ENCODE assay signal across 19 cellular contexts in genomic region chr18:9714832-9715343, GRCh38. TPM values are rescaled to one million over a fixed set of nuclear protein-coding genes. Genes with fewer than 3 reads are reported as not detected.
DNase-seq lines count a peak whose midpoint lies in the region; ATAC-seq and TF ChIP-seq lines count a peak whose summit lies in the region.
"Had no signal": no experiment of that assay in that cellular context is flagged by ENCODE, and none has a peak within 500 bp of the region (broad histone marks: within the 10 kb centered on the region; RNA-seq: fewer than 3 reads in every experiment).

No MANE protein-coding gene starts in this region.

- no peak overlapping the region for H3K23ac ChIP-seq in mesenchymal stem cell (ENCODE audit: low read length in 2 of 2)

- ATAC-seq in activated B cell treated with CpG ODN at 0.5 μM for 24 hours (ENCODE audit: low read depth) = no peak
- ATAC-seq in activated naive CD4-positive, alpha-beta T cell treated with anti-CD3 and anti-CD28 coated beads, Interleukin-2, amount 50 U/mL, for 72 hours = no peak
- ATAC-seq: GM12878, HepG2 had no signal

- no peaks in the 10 kb centered on the region for H3K9me3 ChIP-seq in HEK293 (ENCODE audit: control insufficient read depth, insufficient read depth, low read depth, low read length)
- no peaks in the 10 kb centered on the region for H3K9me3 ChIP-seq in mesenchymal stem cell (ENCODE audit: control insufficient read depth, low read length)
- H3K9me3 ChIP-seq in smooth muscle cell (replicated peaks; ENCODE audit: low read depth) = no peaks in the 10 kb centered on the region
- H3K9me3 ChIP-seq: BLaER1 treated with 17β-estradiol and CSF1 and Interleukin-3, amounts not matched to agents 10 nM and 100 nM had no signal

- H3F3A ChIP-seq in smooth muscle cell (ENCODE audit: low read depth) = peaks cover 21% of the 10 kb centered on the region

- H3K79me1 ChIP-seq in mesenchymal stem cell (replicated peaks; ENCODE audit: low read length, poor library complexity, severe bottlenecking) = peaks cover 24% of the 10 kb centered on the region

- peaks cover 2% of the 10 kb centered on the region for H3K27me3 Mint-ChIP-seq in activated B cell treated with CpG ODN at 0.5 μM for 24 hours

- H4K20me1 ChIP-seq in smooth muscle cell (ENCODE audit: low read depth) = peaks cover 99% of the 10 kb centered on the region

- TF ChIP-seq CTCF in HEK293 (tag by site-specific recombination; IDR thresholded peaks at IDR 0.05) (no peak), activated B cell treated with CpG ODN at 0.5 μM for 24 hours (IDR thresholded peaks at IDR 0.05) (no peak), smooth muscle cell (IDR thresholded peaks at IDR 0.05; ENCODE audit: borderline replicate concordance, insufficient read depth, poor library complexity, severe bottlenecking) (no peak)

- no peaks in the 10 kb centered on the region for H3K27me3 ChIP-seq in mesenchymal stem cell (ENCODE audit: control insufficient read depth in 1 of 2, insufficient read depth in 1 of 2, low read length in 2 of 2)
- no peaks in the 10 kb centered on the region for H3K27me3 ChIP-seq in smooth muscle cell (ENCODE audit: low read depth)

- no peak overlapping the region for H2BK15ac ChIP-seq in mesenchymal stem cell (ENCODE audit: low read depth, poor library complexity, severe bottlenecking)

- DNase-seq in activated B cell treated with CpG ODN at 0.5 μM for 24 hours (no peak), mesenchymal stem cell (no peak), smooth muscle cell (lab: John Stamatoyannopoulos, UW; ENCODE audit: unreplicated experiment) (no peak)
- no peak for DNase-seq in activated naive CD4-positive, alpha-beta T cell treated with anti-CD3 and anti-CD28 coated beads, Interleukin-2, amount 50 U/mL, for 72 hours (ENCODE audit: low spot score in 2 of 2)
- DNase-seq in stimulated activated CD4-positive, alpha-beta T cell treated with anti-CD3 and anti-CD28 coated beads, Interleukin-15, amount 100 ng/mL, for 24 hours = no peak
- no peak for DNase-seq in activated CD4-positive, alpha-beta T cell treated with anti-CD3 and anti-CD28 coated beads, Interleukin-2, amount 50 U/mL, for 48 hours
- DNase-seq: DND-41, GDM1, Kasumi-1, MM.1S, NCI-H1105, NCI-H1694, NCI-H2107, NCI-H524, SHP77 treated with DMSO at 0.1 percent for 48 hours had no signal

- H3K79me2 ChIP-seq in smooth muscle cell (ENCODE audit: low read depth) = peaks cover 98% of the 10 kb centered on the region

- POLR2A ChIA-PET in HEK293 (lab: Yijun Ruan, JAX) = no interaction called here
- POLR2A ChIA-PET in activated B cell treated with CpG ODN at 0.5 μM for 24 hours (lab: Charles Lee) = no interaction called here

- no peak overlapping the region for H4K91ac ChIP-seq in mesenchymal stem cell (ENCODE audit: low read length)

- WGBS in mesenchymal stem cell = 99% methylated on average over 7 of the region's 7 CpGs
- 94% methylated on average over 7 of the region's 7 CpGs for WGBS in smooth muscle cell (ENCODE audit: low lambda C conversion rate)

- CTCF ChIA-PET in HEK293 (lab: Yijun Ruan, JAX) = no interaction called here
- CTCF ChIA-PET in activated B cell treated with CpG ODN at 0.5 μM for 24 hours (lab: Charles Lee) = no interaction called here

- H3K14ac ChIP-seq in mesenchymal stem cell (ENCODE audit: low read length in 2 of 2) = no peak overlapping the region

- H3K4ac ChIP-seq in mesenchymal stem cell (ENCODE audit: low read depth in 1 of 2, low read length in 2 of 2) = peak overlapping the region in 1 of 2 experiments; percentile 46

- intact Hi-C loops in activated B cell treated with CpG ODN at 0.5 μM for 24 hours (cut with micrococcal nuclease) = no loop called here

- H3K36me3 ChIP-seq in HEK293 (ENCODE audit: control insufficient read depth in 2 of 2, insufficient read depth in 1 of 2, low read length in 2 of 2) (peaks cover 3 to 4% of the 10 kb centered on the region in 2 experiments; a peak in 2 of 3 replicates), mesenchymal stem cell (ENCODE audit: control insufficient read depth in 1 of 2, insufficient read depth in 2 of 2, low read depth in 1 of 2, low read length in 2 of 2) (no peaks in the 10 kb centered on the region), smooth muscle cell (ENCODE audit: low read depth) (no peaks in the 10 kb centered on the region)

- no peaks in the 10 kb centered on the region for H3K9me3 Mint-ChIP-seq in activated B cell treated with CpG ODN at 0.5 μM for 24 hours
- no peaks in the 10 kb centered on the region for H3K9me3 Mint-ChIP-seq in activated naive CD4-positive, alpha-beta T cell treated with anti-CD3 and anti-CD28 coated beads, Interleukin-2, amount 50 U/mL, for 72 hours

- no peak overlapping the region for H2BK12ac ChIP-seq in mesenchymal stem cell (ENCODE audit: low read length in 2 of 2)

- H3K27ac ChIP-seq in HEK293 (ENCODE audit: extremely low read depth, low read depth, low read length) (0 out of 2 replicates have a peak overlapping the region, but pooled peaks have one; percentile 4), mesenchymal stem cell (ENCODE audit: low read length, poor library complexity, severe bottlenecking) (no peak overlapping the region), smooth muscle cell (ENCODE audit: low read depth) (peak overlapping the region; percentile 46)

- no peak overlapping the region for H2AFZ ChIP-seq in mesenchymal stem cell (ENCODE audit: low read depth, low read length)
- no peak overlapping the region for H2AFZ ChIP-seq in smooth muscle cell (ENCODE audit: low read depth)

- H2AK5ac ChIP-seq in mesenchymal stem cell (ENCODE audit: low read length, severe bottlenecking) = no peak overlapping the region

- no peak overlapping the region for H3K4me3 Mint-ChIP-seq in activated B cell treated with CpG ODN at 0.5 μM for 24 hours

- H3K9ac ChIP-seq in mesenchymal stem cell (ENCODE audit: low read length) (no peak overlapping the region), smooth muscle cell (ENCODE audit: low read depth) (no peak overlapping the region)

- peak overlapping the region; percentile 12 for H4K8ac ChIP-seq in mesenchymal stem cell (ENCODE audit: low read length)

- H2BK5ac ChIP-seq in mesenchymal stem cell (ENCODE audit: low read depth, low read length, poor library complexity, severe bottlenecking) = no peak overlapping the region

- no peak overlapping the region for H3K18ac ChIP-seq in mesenchymal stem cell (ENCODE audit: low read depth in 1 of 2, low read length in 2 of 2)

- peaks cover 9% of the 10 kb centered on the region for H3K36me3 Mint-ChIP-seq in activated B cell treated with CpG ODN at 0.5 μM for 24 hours (ENCODE audit: low read depth)
- H3K36me3 Mint-ChIP-seq in activated naive CD4-positive, alpha-beta T cell treated with anti-CD3 and anti-CD28 coated beads, Interleukin-2, amount 50 U/mL, for 72 hours = no peaks in the 10 kb centered on the region

- H3K4me2 ChIP-seq in mesenchymal stem cell (ENCODE audit: low read length, poor library complexity, severe bottlenecking) = no peak overlapping the region
- no peak overlapping the region for H3K4me2 ChIP-seq in smooth muscle cell

- H3K4me1 ChIP-seq in HEK293 (ENCODE audit: control insufficient read depth, insufficient read depth, low read length) (peaks cover 8% of the 10 kb centered on the region), mesenchymal stem cell (ENCODE audit: control insufficient read depth, insufficient read depth, low read depth, low read length) (peaks cover 6% of the 10 kb centered on the region), smooth muscle cell (ENCODE audit: low read depth) (peaks cover 4% of the 10 kb centered on the region)

- no peak overlapping the region for H2BK120ac ChIP-seq in mesenchymal stem cell (ENCODE audit: low read depth, low read length)

- H3K27ac Mint-ChIP-seq in activated B cell treated with CpG ODN at 0.5 μM for 24 hours = peak overlapping the region; percentile 6
- H3K27ac Mint-ChIP-seq in activated naive CD4-positive, alpha-beta T cell treated with anti-CD3 and anti-CD28 coated beads, Interleukin-2, amount 50 U/mL, for 72 hours = no peak overlapping the region

- H3K4me3 ChIP-seq in HEK293 (ENCODE audit: low read depth, low read length) (no peak overlapping the region), mesenchymal stem cell (ENCODE audit: insufficient read depth in 1 of 2, low read depth in 1 of 2, low read length in 2 of 2) (no peak overlapping the region), smooth muscle cell (no peak overlapping the region)
- H3K4me3 ChIP-seq: BLaER1 treated with 17β-estradiol and CSF1 and Interleukin-3, amounts not matched to agents 10 nM and 100 nM; GM12878 had no signal

- peaks cover 67% of the 10 kb centered on the region for H3K4me1 Mint-ChIP-seq in activated B cell treated with CpG ODN at 0.5 μM for 24 hours

TF ChIP-seq in HEK293, 187 proteins besides CTCF, POLR2A, EP300 and RAD21 (continues in another document):
- no peak for TF ChIP-seq ZBTB44 (tag by site-specific recombination; IDR thresholded peaks at IDR 0.05)
- no peak for TF ChIP-seq ZNF623 (tag by site-specific recombination; IDR thresholded peaks at IDR 0.05)

RNA-seq across cellular contexts. Expression of gene RAB31, which starts 6.8 kb away (rescaled TPM):
- total RNA-seq in activated B cell treated with CpG ODN at 0.5 μM for 24 hours (33.0 and 36.0 TPM in 2 replicates), smooth muscle cell (116 and 123 TPM in 2 replicates)
- 128 TPM for polyA plus RNA-seq in mesenchymal stem cell (2013, experiment 1 of 2)
- polyA plus RNA-seq in mesenchymal stem cell (2013, experiment 2 of 2) = 128 TPM
- polyA plus RNA-seq in smooth muscle cell = 389 and 414 TPM in 2 replicates
- under 1 TPM; 0.36 to 0.99 TPM for total RNA-seq in activated naive CD4-positive, alpha-beta T cell treated with anti-CD3 and anti-CD28 coated beads, Interleukin-2, amount 50 U/mL, for 72 hours

Comparison
In these comparisons a context has a peak if more than half of its experiments do, and no peak if none do; other contexts are left out.
1. RNA of gene RAB31, which starts 6.8 kb away (total RNA-seq): 116 to 123 TPM in smooth muscle cell and 33.0 to 36.0 TPM in activated B cell treated with CpG ODN at 0.5 μM for 24 hours; 0.36 to 0.99 TPM in activated naive CD4-positive, alpha-beta T cell treated with anti-CD3 and anti-CD28 coated beads, Interleukin-2, amount 50 U/mL, for 72 hours; every median in the first group is over 10 times any median in the second.